1 cellular context compared by ENCODE assay signal in the genomic region with DNA sequence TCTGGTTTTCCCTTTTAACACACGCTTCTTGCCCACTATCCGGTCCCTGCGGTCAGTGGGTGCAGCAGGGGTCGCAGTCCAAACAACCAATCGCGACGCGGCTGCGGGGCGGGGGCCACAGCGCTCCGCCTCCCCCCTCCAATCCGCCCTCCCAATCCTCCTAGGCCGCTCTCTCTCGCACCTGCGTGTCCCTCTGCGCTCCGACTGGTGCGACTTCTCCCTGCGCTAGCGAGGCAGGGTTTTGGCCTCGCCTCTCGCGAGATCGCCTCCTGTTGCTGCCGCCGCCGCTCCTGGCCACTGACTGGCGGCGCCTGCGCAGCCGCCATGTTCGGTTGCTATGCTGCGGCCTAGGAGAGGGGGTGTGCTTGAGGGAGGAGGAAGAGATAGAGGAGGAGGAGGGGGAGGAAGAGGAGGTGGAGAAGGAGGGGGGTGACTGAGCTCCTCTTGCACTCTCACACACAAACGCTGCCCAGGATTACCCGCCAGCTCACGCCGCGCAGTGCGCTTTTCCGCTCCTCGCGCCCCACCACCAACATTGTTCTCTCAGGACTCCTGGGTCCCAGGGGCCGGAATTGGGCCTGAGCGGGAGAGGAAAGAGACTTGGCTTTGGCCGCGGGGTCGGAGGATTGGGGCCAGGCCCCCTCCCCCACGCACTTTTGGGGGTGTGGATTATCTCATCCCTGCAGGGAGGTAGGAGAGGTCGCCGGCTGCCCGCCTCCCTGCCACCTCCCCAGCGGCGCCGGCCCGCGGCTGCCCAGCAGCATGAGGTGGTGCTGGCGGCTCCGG.
TF ChIP-seq lines count a peak whose summit lies in the region.

A gene with protein sequence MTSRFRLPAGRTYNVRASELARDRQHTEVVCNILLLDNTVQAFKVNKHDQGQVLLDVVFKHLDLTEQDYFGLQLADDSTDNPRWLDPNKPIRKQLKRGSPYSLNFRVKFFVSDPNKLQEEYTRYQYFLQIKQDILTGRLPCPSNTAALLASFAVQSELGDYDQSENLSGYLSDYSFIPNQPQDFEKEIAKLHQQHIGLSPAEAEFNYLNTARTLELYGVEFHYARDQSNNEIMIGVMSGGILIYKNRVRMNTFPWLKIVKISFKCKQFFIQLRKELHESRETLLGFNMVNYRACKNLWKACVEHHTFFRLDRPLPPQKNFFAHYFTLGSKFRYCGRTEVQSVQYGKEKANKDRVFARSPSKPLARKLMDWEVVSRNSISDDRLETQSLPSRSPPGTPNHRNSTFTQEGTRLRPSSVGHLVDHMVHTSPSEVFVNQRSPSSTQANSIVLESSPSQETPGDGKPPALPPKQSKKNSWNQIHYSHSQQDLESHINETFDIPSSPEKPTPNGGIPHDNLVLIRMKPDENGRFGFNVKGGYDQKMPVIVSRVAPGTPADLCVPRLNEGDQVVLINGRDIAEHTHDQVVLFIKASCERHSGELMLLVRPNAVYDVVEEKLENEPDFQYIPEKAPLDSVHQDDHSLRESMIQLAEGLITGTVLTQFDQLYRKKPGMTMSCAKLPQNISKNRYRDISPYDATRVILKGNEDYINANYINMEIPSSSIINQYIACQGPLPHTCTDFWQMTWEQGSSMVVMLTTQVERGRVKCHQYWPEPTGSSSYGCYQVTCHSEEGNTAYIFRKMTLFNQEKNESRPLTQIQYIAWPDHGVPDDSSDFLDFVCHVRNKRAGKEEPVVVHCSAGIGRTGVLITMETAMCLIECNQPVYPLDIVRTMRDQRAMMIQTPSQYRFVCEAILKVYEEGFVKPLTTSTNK (plus strand): TSS at position 472 of the 786 bp plus-strand sequence. CDS start 49,932 bp downstream, outside the sequence.

TF ChIP-seq in HepG2, 621 proteins besides CTCF, POLR2A, EP300 and RAD21 (continued from another document and continues in another):
- 0 out of 2 replicates have a peak, but pooled peaks have one; percentile 62 for TF ChIP-seq ZNF33A (CRISPR knock-in tag; IDR thresholded peaks at IDR 0.05; ENCODE audit: borderline replicate concordance)
- TF ChIP-seq ZNF17 (CRISPR knock-in tag; IDR thresholded peaks at IDR 0.05), result no peak
- TF ChIP-seq MBD4 (IDR thresholded peaks at IDR 0.05; ENCODE audit: borderline replicate concordance, low read length), result no peak
- TF ChIP-seq, protein P1, sequence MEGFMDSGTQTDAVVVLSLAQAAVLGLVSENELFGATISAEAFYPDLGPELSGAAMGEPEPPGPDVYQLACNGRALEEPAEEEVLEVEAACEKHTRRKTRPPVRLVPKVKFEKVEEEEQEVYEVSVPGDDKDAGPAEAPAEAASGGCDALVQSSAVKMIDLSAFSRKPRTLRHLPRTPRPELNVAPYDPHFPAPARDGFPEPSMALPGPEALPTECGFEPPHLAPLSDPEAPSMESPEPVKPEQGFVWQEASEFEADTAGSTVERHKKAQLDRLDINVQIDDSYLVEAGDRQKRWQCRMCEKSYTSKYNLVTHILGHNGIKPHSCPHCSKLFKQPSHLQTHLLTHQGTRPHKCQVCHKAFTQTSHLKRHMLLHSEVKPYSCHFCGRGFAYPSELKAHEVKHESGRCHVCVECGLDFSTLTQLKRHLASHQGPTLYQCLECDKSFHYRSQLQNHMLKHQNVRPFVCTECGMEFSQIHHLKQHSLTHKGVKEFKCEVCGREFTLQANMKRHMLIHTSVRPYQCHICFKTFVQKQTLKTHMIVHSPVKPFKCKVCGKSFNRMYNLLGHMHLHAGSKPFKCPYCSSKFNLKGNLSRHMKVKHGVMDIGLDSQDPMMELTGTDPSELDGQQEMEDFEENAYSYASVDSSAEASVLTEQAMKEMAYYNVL (CRISPR knock-in tag; IDR thresholded peaks at IDR 0.05; ENCODE audit: borderline replicate concordance), result peak; percentile 96
- peak; percentile 95; the same call in 1 of the 2 replicates for TF ChIP-seq SALL2 (CRISPR knock-in tag; IDR thresholded peaks at IDR 0.05)
- TF ChIP-seq ZNF263 (CRISPR knock-in tag; IDR thresholded peaks at IDR 0.05), result peak; percentile 100
- no peak for TF ChIP-seq ZFP37 (CRISPR knock-in tag; IDR thresholded peaks at IDR 0.05; ENCODE audit: borderline replicate concordance)
- peak; percentile 73; the same call in 1 of the 2 replicates for TF ChIP-seq FOXK1 (CRISPR knock-in tag; IDR thresholded peaks at IDR 0.05; ENCODE audit: borderline replicate concordance, low read depth)
- TF ChIP-seq ZNF335 (CRISPR knock-in tag; IDR thresholded peaks at IDR 0.05), result peak; percentile 71; the same call in 1 of the 2 replicates
- TF ChIP-seq ZNF652 (CRISPR knock-in tag; IDR thresholded peaks at IDR 0.05; ENCODE audit: borderline replicate concordance, low read depth), result peak; percentile 48; the same call in 1 of the 2 replicates
- no peak for TF ChIP-seq JUNB (CRISPR knock-in tag; IDR thresholded peaks at IDR 0.05; ENCODE audit: borderline replicate concordance)
- TF ChIP-seq KLF11 (CRISPR knock-in tag; IDR thresholded peaks at IDR 0.05), result peak; percentile 90
- TF ChIP-seq, protein P2, sequence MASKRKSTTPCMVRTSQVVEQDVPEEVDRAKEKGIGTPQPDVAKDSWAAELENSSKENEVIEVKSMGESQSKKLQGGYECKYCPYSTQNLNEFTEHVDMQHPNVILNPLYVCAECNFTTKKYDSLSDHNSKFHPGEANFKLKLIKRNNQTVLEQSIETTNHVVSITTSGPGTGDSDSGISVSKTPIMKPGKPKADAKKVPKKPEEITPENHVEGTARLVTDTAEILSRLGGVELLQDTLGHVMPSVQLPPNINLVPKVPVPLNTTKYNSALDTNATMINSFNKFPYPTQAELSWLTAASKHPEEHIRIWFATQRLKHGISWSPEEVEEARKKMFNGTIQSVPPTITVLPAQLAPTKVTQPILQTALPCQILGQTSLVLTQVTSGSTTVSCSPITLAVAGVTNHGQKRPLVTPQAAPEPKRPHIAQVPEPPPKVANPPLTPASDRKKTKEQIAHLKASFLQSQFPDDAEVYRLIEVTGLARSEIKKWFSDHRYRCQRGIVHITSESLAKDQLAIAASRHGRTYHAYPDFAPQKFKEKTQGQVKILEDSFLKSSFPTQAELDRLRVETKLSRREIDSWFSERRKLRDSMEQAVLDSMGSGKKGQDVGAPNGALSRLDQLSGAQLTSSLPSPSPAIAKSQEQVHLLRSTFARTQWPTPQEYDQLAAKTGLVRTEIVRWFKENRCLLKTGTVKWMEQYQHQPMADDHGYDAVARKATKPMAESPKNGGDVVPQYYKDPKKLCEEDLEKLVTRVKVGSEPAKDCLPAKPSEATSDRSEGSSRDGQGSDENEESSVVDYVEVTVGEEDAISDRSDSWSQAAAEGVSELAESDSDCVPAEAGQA (IDR thresholded peaks at IDR 0.05; ENCODE audit: low read depth), result peak; percentile 95
- TF ChIP-seq, protein P2 (CRISPR knock-in tag; IDR thresholded peaks at IDR 0.05; ENCODE audit: borderline replicate concordance), result 0 out of 2 replicates have a peak, but pooled peaks have one; percentile 22
- peak; percentile 64; the same call in 1 of the 2 replicates for TF ChIP-seq ZNF12 (CRISPR knock-in tag; IDR thresholded peaks at IDR 0.05)
- no peak for TF ChIP-seq SETDB1 (CRISPR knock-in tag; IDR thresholded peaks at IDR 0.05; ENCODE audit: borderline replicate concordance)
- TF ChIP-seq FOXK2 (IDR thresholded peaks at IDR 0.05), result peak; percentile 95
- TF ChIP-seq HOXA3 (CRISPR knock-in tag; IDR thresholded peaks at IDR 0.05), result peak; percentile 99
- TF ChIP-seq, protein P3, sequence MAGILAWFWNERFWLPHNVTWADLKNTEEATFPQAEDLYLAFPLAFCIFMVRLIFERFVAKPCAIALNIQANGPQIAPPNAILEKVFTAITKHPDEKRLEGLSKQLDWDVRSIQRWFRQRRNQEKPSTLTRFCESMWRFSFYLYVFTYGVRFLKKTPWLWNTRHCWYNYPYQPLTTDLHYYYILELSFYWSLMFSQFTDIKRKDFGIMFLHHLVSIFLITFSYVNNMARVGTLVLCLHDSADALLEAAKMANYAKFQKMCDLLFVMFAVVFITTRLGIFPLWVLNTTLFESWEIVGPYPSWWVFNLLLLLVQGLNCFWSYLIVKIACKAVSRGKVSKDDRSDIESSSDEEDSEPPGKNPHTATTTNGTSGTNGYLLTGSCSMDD (CRISPR knock-in tag; IDR thresholded peaks at IDR 0.05), result no peak
- TF ChIP-seq ZNF615 (CRISPR knock-in tag; IDR thresholded peaks at IDR 0.05; ENCODE audit: borderline replicate concordance), result no peak; the same call in 1 of the 2 replicates
- TF ChIP-seq ISX (CRISPR knock-in tag; conservative IDR thresholded peaks at IDR 0.05), result no peak
- peak; percentile 47; the same call in 1 of the 2 replicates for TF ChIP-seq NFATC3 (CRISPR knock-in tag; IDR thresholded peaks at IDR 0.05)
- no peak for TF ChIP-seq MZF1 (CRISPR knock-in tag; IDR thresholded peaks at IDR 0.05; ENCODE audit: borderline replicate concordance)
- peak; percentile 95; the same call in 1 of the 2 replicates for TF ChIP-seq ZNF816 (CRISPR knock-in tag; IDR thresholded peaks at IDR 0.05; ENCODE audit: borderline replicate concordance)
- no peak for TF ChIP-seq ZNF251 (CRISPR knock-in tag; IDR thresholded peaks at IDR 0.05)
- TF ChIP-seq RORA (CRISPR knock-in tag; IDR thresholded peaks at IDR 0.05), result no peak
- TF ChIP-seq, protein P4, sequence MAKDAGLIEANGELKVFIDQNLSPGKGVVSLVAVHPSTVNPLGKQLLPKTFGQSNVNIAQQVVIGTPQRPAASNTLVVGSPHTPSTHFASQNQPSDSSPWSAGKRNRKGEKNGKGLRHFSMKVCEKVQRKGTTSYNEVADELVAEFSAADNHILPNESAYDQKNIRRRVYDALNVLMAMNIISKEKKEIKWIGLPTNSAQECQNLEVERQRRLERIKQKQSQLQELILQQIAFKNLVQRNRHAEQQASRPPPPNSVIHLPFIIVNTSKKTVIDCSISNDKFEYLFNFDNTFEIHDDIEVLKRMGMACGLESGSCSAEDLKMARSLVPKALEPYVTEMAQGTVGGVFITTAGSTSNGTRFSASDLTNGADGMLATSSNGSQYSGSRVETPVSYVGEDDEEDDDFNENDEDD (CRISPR knock-in tag; IDR thresholded peaks at IDR 0.05; ENCODE audit: borderline replicate concordance), result peak; percentile 94
- peak; percentile 66; the same call in 1 of the 2 replicates for TF ChIP-seq PAWR (CRISPR knock-in tag; IDR thresholded peaks at IDR 0.05; ENCODE audit: borderline replicate concordance)
- peak; percentile 50 for TF ChIP-seq ZFP36 (IDR thresholded peaks at IDR 0.05; ENCODE audit: borderline replicate concordance, low read depth, low read length, partially characterized antibody)
- TF ChIP-seq KMT2B (CRISPR knock-in tag; IDR thresholded peaks at IDR 0.05), result peak; percentile 95
- TF ChIP-seq ZNF180 (CRISPR knock-in tag; IDR thresholded peaks at IDR 0.05; ENCODE audit: borderline replicate concordance, low read depth), result no peak
- TF ChIP-seq, protein P5, sequence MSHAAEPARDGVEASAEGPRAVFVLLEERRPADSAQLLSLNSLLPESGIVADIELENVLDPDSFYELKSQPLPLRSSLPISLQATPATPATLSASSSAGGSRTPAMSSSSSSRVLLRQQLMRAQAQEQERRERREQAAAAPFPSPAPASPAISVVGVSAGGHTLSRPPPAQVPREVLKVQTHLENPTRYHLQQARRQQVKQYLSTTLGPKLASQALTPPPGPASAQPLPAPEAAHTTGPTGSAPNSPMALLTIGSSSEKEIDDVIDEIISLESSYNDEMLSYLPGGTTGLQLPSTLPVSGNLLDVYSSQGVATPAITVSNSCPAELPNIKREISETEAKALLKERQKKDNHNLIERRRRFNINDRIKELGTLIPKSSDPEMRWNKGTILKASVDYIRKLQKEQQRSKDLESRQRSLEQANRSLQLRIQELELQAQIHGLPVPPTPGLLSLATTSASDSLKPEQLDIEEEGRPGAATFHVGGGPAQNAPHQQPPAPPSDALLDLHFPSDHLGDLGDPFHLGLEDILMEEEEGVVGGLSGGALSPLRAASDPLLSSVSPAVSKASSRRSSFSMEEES (CRISPR knock-in tag; IDR thresholded peaks at IDR 0.05), result peak; percentile 15; the same call in 1 of the 2 replicates
- TF ChIP-seq CBX1 (IDR thresholded peaks at IDR 0.05; ENCODE audit: low read depth), result peak; percentile 98
- peak; percentile 98 for TF ChIP-seq SP1 (IDR thresholded peaks at IDR 0.05)
- TF ChIP-seq SP1 (CRISPR knock-in tag; IDR thresholded peaks at IDR 0.05), result peak; percentile 86
- TF ChIP-seq, protein P6, sequence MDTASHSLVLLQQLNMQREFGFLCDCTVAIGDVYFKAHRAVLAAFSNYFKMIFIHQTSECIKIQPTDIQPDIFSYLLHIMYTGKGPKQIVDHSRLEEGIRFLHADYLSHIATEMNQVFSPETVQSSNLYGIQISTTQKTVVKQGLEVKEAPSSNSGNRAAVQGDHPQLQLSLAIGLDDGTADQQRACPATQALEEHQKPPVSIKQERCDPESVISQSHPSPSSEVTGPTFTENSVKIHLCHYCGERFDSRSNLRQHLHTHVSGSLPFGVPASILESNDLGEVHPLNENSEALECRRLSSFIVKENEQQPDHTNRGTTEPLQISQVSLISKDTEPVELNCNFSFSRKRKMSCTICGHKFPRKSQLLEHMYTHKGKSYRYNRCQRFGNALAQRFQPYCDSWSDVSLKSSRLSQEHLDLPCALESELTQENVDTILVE (CRISPR knock-in tag; IDR thresholded peaks at IDR 0.05), result peak; percentile 85
- TF ChIP-seq, protein P7, sequence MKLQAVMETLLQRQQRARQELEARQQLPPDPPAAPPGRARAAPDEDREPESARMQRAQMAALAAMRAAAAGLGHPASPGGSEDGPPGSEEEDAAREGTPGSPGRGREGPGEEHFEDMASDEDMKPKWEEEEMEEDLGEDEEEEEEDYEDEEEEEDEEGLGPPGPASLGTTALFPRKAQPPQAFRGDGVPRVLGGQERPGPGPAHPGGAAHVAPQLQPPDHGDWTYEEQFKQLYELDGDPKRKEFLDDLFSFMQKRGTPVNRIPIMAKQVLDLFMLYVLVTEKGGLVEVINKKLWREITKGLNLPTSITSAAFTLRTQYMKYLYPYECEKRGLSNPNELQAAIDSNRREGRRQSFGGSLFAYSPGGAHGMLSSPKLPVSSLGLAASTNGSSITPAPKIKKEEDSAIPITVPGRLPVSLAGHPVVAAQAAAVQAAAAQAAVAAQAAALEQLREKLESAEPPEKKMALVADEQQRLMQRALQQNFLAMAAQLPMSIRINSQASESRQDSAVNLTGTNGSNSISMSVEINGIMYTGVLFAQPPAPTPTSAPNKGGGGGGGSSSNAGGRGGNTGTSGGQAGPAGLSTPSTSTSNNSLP (IDR thresholded peaks at IDR 0.05; ENCODE audit: low read depth, low read length), result peak; percentile 60; the same call in 1 of the 2 replicates
- peak; percentile 73; the same call in 1 of the 2 replicates for TF ChIP-seq RELA (CRISPR knock-in tag; IDR thresholded peaks at IDR 0.05)
